Comparison of ENCODE assay signal across 24 cellular contexts in the genomic region with DNA sequence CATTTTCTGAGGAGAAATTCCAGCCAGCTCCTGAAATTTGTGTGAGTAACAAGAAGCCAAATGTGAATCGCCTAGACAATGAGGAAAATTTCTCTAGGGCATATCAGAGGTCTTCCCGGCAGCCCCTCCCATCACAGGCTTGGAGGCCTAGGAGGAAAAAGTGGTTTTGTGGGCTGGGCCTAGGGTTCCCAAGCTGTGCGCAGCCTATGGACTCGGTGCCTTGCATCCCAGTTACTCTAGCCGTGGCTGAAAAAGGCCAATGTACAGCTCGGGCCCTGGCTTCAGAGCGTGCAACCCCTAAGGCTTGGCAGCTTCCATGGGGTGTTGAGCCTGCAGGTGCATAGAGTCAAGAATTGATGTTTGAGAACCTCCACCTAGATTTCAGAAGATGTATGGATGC.
"Had no signal": no experiment of that assay in that cellular context is flagged by ENCODE, and none has a peak within 500 bp of the region (broad histone marks: within the 10 kb centered on the region; RNA-seq: fewer than 3 reads in every experiment).

No MANE protein-coding gene starts in this region.

- FAIRE-seq: endometrium had no signal

- H3K9me3 ChIP-seq: colonic mucosa, esophagus squamous epithelium, gastrocnemius medialis, mucosa of descending colon had no signal

- H3K4me3 ChIP-seq: colonic mucosa, esophagus squamous epithelium, gastrocnemius medialis, heart left ventricle, hepatocyte, left lung, lower lobe of right lung, mucosa of descending colon had no signal

- H3K4me1 ChIP-seq: colonic mucosa, esophagus squamous epithelium, gastrocnemius medialis, heart left ventricle, left lung, lower lobe of right lung had no signal

- ATAC-seq: effector memory CD8-positive, alpha-beta T cell; esophagus mucosa; gastrocnemius medialis; heart left ventricle; left cardiac atrium; left lung; left ventricle myocardium superior; lower lobe of right lung; mucosa of descending colon had no signal

- H3K27me3 ChIP-seq: colonic mucosa, esophagus squamous epithelium, gastrocnemius medialis, heart left ventricle, hepatocyte, left lung had no signal

- H3K27ac ChIP-seq: colonic mucosa, epithelial cell of prostate, esophagus squamous epithelium, gastrocnemius medialis, heart left ventricle, hepatocyte, left lung, lower lobe of right lung had no signal

- H3K36me3 ChIP-seq: colonic mucosa, esophagus squamous epithelium, gastrocnemius medialis, heart left ventricle, left lung, lower lobe of right lung had no signal

- DNase-seq: colonic mucosa; cortex of kidney; effector CD8-positive, alpha-beta T cell; effector memory CD8-positive, alpha-beta T cell; endodermal cell; erythroblast; esophagus squamous epithelium; foreskin fibroblast; foreskin melanocyte; gastrocnemius medialis; heart left ventricle; hypothalamus; immature natural killer cell; islet precursor cell; left cardiac atrium; left lung; left ventricle myocardium superior; lower lobe of right lung; mesenchymal stem cell; mucosa of descending colon had no signal
